20 cellular contexts compared by ENCODE assay signal in genomic region chr11:15579287-15580001, GRCh38.
"Had no signal": no experiment of that assay in that cellular context is flagged by ENCODE, and none has a peak within 500 bp of the region (broad histone marks: within the 10 kb centered on the region; RNA-seq: fewer than 3 reads in every experiment).

No MANE protein-coding gene starts in this region.

- H3K27ac Mint-ChIP-seq: activated CD4-positive, alpha-beta memory T cell treated with anti-CD3 and anti-CD28 coated beads for 36 hours; activated naive CD4-positive, alpha-beta T cell treated with anti-CD3 and anti-CD28 coated beads, Interleukin-2, amount 10 ng/mL, durations not matched to agents 7 days and 5 days; activated naive CD8-positive, alpha-beta T cell treated with anti-CD3 and anti-CD28 coated beads, Interleukin-2, amount 50 U/mL, for 24 hours; dendritic cell treated with granulocyte-macrophage colony-stimulating factor and Interleukin-4, amounts not matched to agents 40 ng/mL and 50 ng/mL, for 4 days; effector memory CD8-positive, alpha-beta T cell; naive thymus-derived CD8-positive, alpha-beta T cell; neural progenitor cell; progenitor cell of endocrine pancreas had no signal

- H3K36me3 ChIP-seq: esophagus muscularis mucosa, lower lobe of right lung, neural progenitor cell, upper lobe of right lung had no signal

- H3K4me1 Mint-ChIP-seq: activated naive CD4-positive, alpha-beta T cell treated with anti-CD3 and anti-CD28 coated beads, Interleukin-2, amount 10 ng/mL, durations not matched to agents 7 days and 5 days; activated naive CD8-positive, alpha-beta T cell treated with anti-CD3 and anti-CD28 coated beads, Interleukin-2, amount 50 U/mL, for 24 hours; naive thymus-derived CD8-positive, alpha-beta T cell had no signal

- ATAC-seq: activated naive CD8-positive, alpha-beta T cell treated with anti-CD3 and anti-CD28 coated beads, Interleukin-2, amount 50 U/mL, for 24 hours; body of pancreas; effector memory CD8-positive, alpha-beta T cell; naive thymus-derived CD8-positive, alpha-beta T cell; stimulated activated naive CD8-positive, alpha-beta T cell treated with anti-CD3 and anti-CD28 coated beads, Interleukin-15, Interleukin-2, amounts not matched to agents 100 U/mL and 50 U/mL, for 24 hours had no signal

- H3K4me3 ChIP-seq: body of pancreas, esophagus muscularis mucosa, lower lobe of right lung, neural progenitor cell, upper lobe of right lung had no signal

- H3K4me1 ChIP-seq: body of pancreas, esophagus muscularis mucosa, lower lobe of right lung, neural progenitor cell, upper lobe of right lung had no signal

- H3K4me3 Mint-ChIP-seq: activated CD4-positive, alpha-beta memory T cell treated with anti-CD3 and anti-CD28 coated beads for 36 hours; activated naive CD4-positive, alpha-beta T cell treated with anti-CD3 and anti-CD28 coated beads, Interleukin-2, amount 10 ng/mL, durations not matched to agents 7 days and 5 days; activated naive CD8-positive, alpha-beta T cell treated with anti-CD3 and anti-CD28 coated beads, Interleukin-2, amount 50 U/mL, for 24 hours; dendritic cell treated with granulocyte-macrophage colony-stimulating factor and Interleukin-4, amounts not matched to agents 40 ng/mL and 50 ng/mL, for 4 days; effector memory CD8-positive, alpha-beta T cell; naive thymus-derived CD8-positive, alpha-beta T cell; neural progenitor cell had no signal

- H3K27me3 ChIP-seq: body of pancreas, esophagus muscularis mucosa, neural progenitor cell, upper lobe of right lung had no signal

- H3K27me3 Mint-ChIP-seq: activated CD4-positive, alpha-beta memory T cell treated with anti-CD3 and anti-CD28 coated beads for 36 hours; activated naive CD4-positive, alpha-beta T cell treated with anti-CD3 and anti-CD28 coated beads, Interleukin-2, amount 10 ng/mL, durations not matched to agents 7 days and 5 days; activated naive CD8-positive, alpha-beta T cell treated with anti-CD3 and anti-CD28 coated beads, Interleukin-2, amount 50 U/mL, for 24 hours; dendritic cell treated with granulocyte-macrophage colony-stimulating factor and Interleukin-4, amounts not matched to agents 40 ng/mL and 50 ng/mL, for 4 days; effector memory CD8-positive, alpha-beta T cell had no signal

- H3K27ac ChIP-seq: body of pancreas, esophagus muscularis mucosa, lower lobe of right lung, neural progenitor cell, upper lobe of right lung had no signal

- H2AFZ ChIP-seq: neural progenitor cell had no signal

- H3K36me3 Mint-ChIP-seq: activated CD4-positive, alpha-beta memory T cell treated with anti-CD3 and anti-CD28 coated beads for 36 hours; activated naive CD4-positive, alpha-beta T cell treated with anti-CD3 and anti-CD28 coated beads, Interleukin-2, amount 10 ng/mL, durations not matched to agents 7 days and 5 days; naive thymus-derived CD8-positive, alpha-beta T cell; neural progenitor cell had no signal

- H3K9me3 Mint-ChIP-seq: activated CD4-positive, alpha-beta memory T cell treated with anti-CD3 and anti-CD28 coated beads for 36 hours; activated naive CD4-positive, alpha-beta T cell treated with anti-CD3 and anti-CD28 coated beads, Interleukin-2, amount 10 ng/mL, durations not matched to agents 7 days and 5 days; activated naive CD8-positive, alpha-beta T cell treated with anti-CD3 and anti-CD28 coated beads, Interleukin-2, amount 50 U/mL, for 24 hours; dendritic cell treated with granulocyte-macrophage colony-stimulating factor and Interleukin-4, amounts not matched to agents 40 ng/mL and 50 ng/mL, for 4 days; neural progenitor cell had no signal

- H3K4me2 ChIP-seq: neural progenitor cell had no signal

- DNase-seq: activated CD4-positive, alpha-beta memory T cell treated with anti-CD3 and anti-CD28 coated beads for 36 hours; activated CD4-positive, alpha-beta T cell treated with anti-CD3 and anti-CD28 coated beads for 48 hours; activated naive CD4-positive, alpha-beta T cell treated with anti-CD3 and anti-CD28 coated beads, Interleukin-2, amount 10 ng/mL, durations not matched to agents 7 days and 5 days; activated naive CD8-positive, alpha-beta T cell treated with anti-CD3 and anti-CD28 coated beads, Interleukin-2, amount 50 U/mL, for 24 hours; activated T-cell treated with anti-CD3 and anti-CD28 coated beads, Interleukin-2, amount 50 U/mL, for 48 hours; body of pancreas; effector memory CD8-positive, alpha-beta T cell; hypothalamus; lower lobe of right lung; naive thymus-derived CD8-positive, alpha-beta T cell; stimulated activated CD4-positive, alpha-beta T cell treated with anti-CD3 and anti-CD28 coated beads, Interleukin-12 subunit alpha, Interleukin-12 subunit beta, amount 100 ng/mL, for 4 hours; stimulated activated CD4-positive, alpha-beta T cell treated with anti-CD3 and anti-CD28 coated beads, Interleukin-4, amount 100 ng/mL, for 4 hours; stimulated activated naive CD8-positive, alpha-beta T cell treated with anti-CD3 and anti-CD28 coated beads, Interleukin-15, Interleukin-2, amounts not matched to agents 100 U/mL and 50 U/mL, for 24 hours; T-helper 1 cell; T-helper 9 cell; upper lobe of right lung had no signal

- H3K9me3 ChIP-seq: body of pancreas, esophagus muscularis mucosa, lower lobe of right lung, upper lobe of right lung had no signal
